In genomic region chr12:107586256-107586970, GRCh38 we compare ENCODE assay signal across 21 cellular contexts.
DNase-seq lines count a peak whose midpoint lies in the region; ATAC-seq, FAIRE-seq and TF ChIP-seq lines count a peak whose summit lies in the region.
"Had no signal": no experiment of that assay in that cellular context is flagged by ENCODE, and none has a peak within 500 bp of the region (broad histone marks: within the 10 kb centered on the region; RNA-seq: fewer than 3 reads in every experiment).

No MANE protein-coding gene starts in this region.

- H2BK120ac ChIP-seq in H1 (replicated peaks; ENCODE audit: low read depth, low read length), result no peak overlapping the region

- no peak overlapping the region for H3K56ac ChIP-seq in H1 (replicated peaks; ENCODE audit: insufficient read length, low read depth, low read length)

- H3K79me2 ChIP-seq in GM23338 (replicated peaks; ENCODE audit: insufficient read depth) (no peaks in the 10 kb centered on the region), H1 (ENCODE audit: control insufficient read depth in 1 of 2, insufficient read depth in 2 of 2, low read length in 2 of 2) (no peaks in the 10 kb centered on the region), neural progenitor cell (ENCODE audit: low read depth) (no peaks in the 10 kb centered on the region)

- H3K79me1 ChIP-seq in H1 (ENCODE audit: low read depth, low read length), result no peaks in the 10 kb centered on the region

- H2BK20ac ChIP-seq in H1 (ENCODE audit: low read length), result peak overlapping the region; percentile 93; the same call in 1 of the 2 replicates

- no peak overlapping the region for H3K4me2 ChIP-seq in GM23338
- no peak overlapping the region for H3K4me2 ChIP-seq in H1 (ENCODE audit: insufficient read depth in 1 of 2, low read depth in 2 of 2, low read length in 2 of 2)
- no peak overlapping the region for H3K4me2 ChIP-seq in neural progenitor cell
- H3K4me2 ChIP-seq: A549 had no signal

- 0 out of 2 replicates have a peak overlapping the region, but pooled peaks have one; percentile 16 for H2AK5ac ChIP-seq in H1 (ENCODE audit: low read depth, low read length)

- H3K9me2 ChIP-seq in GM23338 (ENCODE audit: insufficient read depth), result peaks cover 2% of the 10 kb centered on the region; the same call in 1 of the 2 replicates

- no peak overlapping the region for H2BK5ac ChIP-seq in H1 (ENCODE audit: low read depth, low read length)

- TF ChIP-seq CTCF in GM23338 (conservative IDR thresholded peaks at IDR 0.05; ENCODE audit: low read depth in 2 of 2) (no peak), H1 (IDR thresholded peaks at IDR 0.05; ENCODE audit: control extremely low read depth in 1 of 3, insufficient read depth in 1 of 3, low read depth in 1 of 3, low read length in 3 of 3) (no peak), neural progenitor cell (IDR thresholded peaks at IDR 0.05) (no peak), Peyer's patch (IDR thresholded peaks at IDR 0.05) (no peak), GM20000 (IDR thresholded peaks at IDR 0.05; ENCODE audit: extremely low read depth, missing control alignments) (no peak), lower leg skin (IDR thresholded peaks at IDR 0.05) (no peak)

- H4K20me1 ChIP-seq in GM23338 (replicated peaks; ENCODE audit: insufficient read depth), result no peaks in the 10 kb centered on the region
- H4K20me1 ChIP-seq in H1 (replicated peaks in 1 of 2; ENCODE audit: control insufficient read depth in 1 of 2, insufficient read depth in 2 of 2, low read length in 2 of 2), result no peaks in the 10 kb centered on the region
- no peaks in the 10 kb centered on the region for H4K20me1 ChIP-seq in neural progenitor cell (ENCODE audit: low read depth)

- no peak overlapping the region for H3K23ac ChIP-seq in H1 (ENCODE audit: insufficient read length)

- H3K9ac ChIP-seq in H1 (replicated peaks in 1 of 4; ENCODE audit: extremely low read depth in 1 of 4, low read depth in 3 of 4, low read length in 3 of 4) (no peak overlapping the region), neural progenitor cell (no peak overlapping the region)

- H3K27me3 Mint-ChIP-seq in GM23338 (ENCODE audit: insufficient read depth, low read depth, poor library complexity), result peaks cover 17% of the 10 kb centered on the region
- peaks cover 13% of the 10 kb centered on the region for H3K27me3 Mint-ChIP-seq in neural progenitor cell (ENCODE audit: insufficient read depth, low read depth)
- H3K27me3 Mint-ChIP-seq: CD4-positive, alpha-beta T cell had no signal

- peaks cover 4% of the 10 kb centered on the region; the same call in 1 of the 3 replicates for H3K36me3 Mint-ChIP-seq in GM23338 (ENCODE audit: low read depth)
- H3K36me3 Mint-ChIP-seq in neural progenitor cell, result no peaks in the 10 kb centered on the region

- WGBS in H1 (ENCODE audit: extremely low coverage in 1 of 2, insufficient coverage in 1 of 2, insufficient read length in 1 of 2, insufficient replicate concordance in 2 of 2, low coverage in 1 of 2, low lambda C conversion rate in 2 of 2, missing lambda C conversion rate in 1 of 2), 2 experiments, result 80% methylated on average over 12 of the region's 12 CpGs; no CpG with 5 or more reads in 1 of the 2 experiments
- 92% methylated on average over 12 of the region's 12 CpGs for WGBS in lower leg skin, 2 donors

- peak; percentile 48; the same call in 2 of the 3 replicates for ATAC-seq in GM23338
- ATAC-seq: A549 had no signal

- H3K4me1 ChIP-seq in GM23338 (ENCODE audit: insufficient read depth), result peaks cover 26% of the 10 kb centered on the region
- peaks cover 8 to 21% (median 12%) of the 10 kb centered on the region in 4 experiments for H3K4me1 ChIP-seq in H1 (replicated peaks in 1 of 4; ENCODE audit: control insufficient read depth in 3 of 4, insufficient read depth in 4 of 4, low read length in 3 of 4)
- no peaks in the 10 kb centered on the region for H3K4me1 ChIP-seq in neural progenitor cell
- no peaks in the 10 kb centered on the region for H3K4me1 ChIP-seq in Peyer's patch
- H3K4me1 ChIP-seq: A549, Caco-2 had no signal

- H3K36me3 ChIP-seq in GM23338 (ENCODE audit: insufficient read depth), result no peaks in the 10 kb centered on the region
- no peaks in the 10 kb centered on the region for H3K36me3 ChIP-seq in H1 (ENCODE audit: control insufficient read depth in 2 of 4, insufficient read depth in 4 of 4, low read length in 3 of 4)
- H3K36me3 ChIP-seq in neural progenitor cell, result no peaks in the 10 kb centered on the region
- H3K36me3 ChIP-seq in Peyer's patch, result no peaks in the 10 kb centered on the region

- H3K4me3 Mint-ChIP-seq in GM23338 (no peak overlapping the region), neural progenitor cell (no peak overlapping the region)
- H3K4me3 Mint-ChIP-seq: CD4-positive, alpha-beta T cell had no signal

- no peak overlapping the region; the same call in 1 of the 2 replicates for H3K18ac ChIP-seq in H1 (ENCODE audit: extremely low read depth, low read length)

- peaks cover 33% of the 10 kb centered on the region for H3K4me1 Mint-ChIP-seq in GM23338
- peaks cover 49% of the 10 kb centered on the region for H3K4me1 Mint-ChIP-seq in neural progenitor cell

- no peak overlapping the region for H2BK15ac ChIP-seq in H1 (ENCODE audit: low read length)

- TF ChIP-seq RAD21 in H1 (IDR thresholded peaks at IDR 0.05 in 1 of 2, conservative IDR thresholded peaks at IDR 0.05 in 1 of 2; ENCODE audit: low read depth in 2 of 2, low read length in 2 of 2), result no peak

- TF ChIP-seq POLR2A in H1 (IDR thresholded peaks at IDR 0.05; ENCODE audit: control extremely low read depth in 1 of 2, low read depth in 2 of 2, low read length in 2 of 2) (no peak), Peyer's patch (IDR thresholded peaks at IDR 0.05) (no peak), lower leg skin (IDR thresholded peaks at IDR 0.05) (no peak)

- H3K9me3 Mint-ChIP-seq in GM23338 (peaks cover 12% of the 10 kb centered on the region), neural progenitor cell (peaks cover 8% of the 10 kb centered on the region)

- peak overlapping the region; percentile 71 for H4K8ac ChIP-seq in H1 (ENCODE audit: extremely low read depth, insufficient read depth, low read length)

- H3F3A ChIP-seq in GM23338 (replicated peaks; ENCODE audit: low read depth) (0 out of 2 replicates have a peak, but pooled peaks cover 3% of the 10 kb centered on the region), neural progenitor cell (ENCODE audit: low read depth) (no peaks in the 10 kb centered on the region)

- no peak for TF ChIP-seq EP300 in H1 (IDR thresholded peaks at IDR 0.05; ENCODE audit: borderline replicate concordance in 1 of 2, low read depth in 2 of 2, low read length in 2 of 2)

- H2BK12ac ChIP-seq in H1 (ENCODE audit: low read depth, low read length), result 0 out of 2 replicates have a peak overlapping the region, but pooled peaks have one; percentile 33

- no peak for DNase-seq in GM23338 (ENCODE audit: low spot score)
- DNase-seq in H1 (ENCODE audit: low read depth in 1 of 2, low spot score in 2 of 2), result no peak
- DNase-seq in iPS-NIHi7 (ENCODE audit: extremely low spot score), result peak; percentile 14
- DNase-seq in neural progenitor cell (ENCODE audit: low spot score), result no peak
- no peak for DNase-seq in Peyer's patch
- no peak for DNase-seq in NCI-H2029 treated with DMSO at 0.1 percent for 48 hours (lab: John Stamatoyannopoulos, UW)
- DNase-seq in GM20000 (ENCODE audit: low spot score), result no peak
- no peak for DNase-seq in lower leg skin (ENCODE audit: low spot score in 2 of 2)
- DNase-seq: AML-193; Caco-2; CD4-positive, alpha-beta T cell; DMS79; GDM1; HCEC 1CT had no signal

- no peak overlapping the region for H3K4ac ChIP-seq in H1 (replicated peaks; ENCODE audit: insufficient read length, low read depth, low read length)

- peak overlapping the region; percentile 25 for H4K91ac ChIP-seq in H1 (replicated peaks; ENCODE audit: insufficient read length, low read length)

- H2AFZ ChIP-seq in GM23338 (no peak overlapping the region), H1 (ENCODE audit: low read length) (no peak overlapping the region), neural progenitor cell (replicated peaks) (no peak overlapping the region)

- FAIRE-seq in H1 (lab: Jason Lieb, UNC), result no peak
- FAIRE-seq: A549, D721Med, GM12892, GM18507 had no signal

- 0 out of 4 replicates have a peak, but pooled peaks cover 3% of the 10 kb centered on the region in 2 experiments for H3K9me3 ChIP-seq in H1 (ENCODE audit: insufficient read depth in 2 of 2, low read depth in 1 of 2, low read length in 1 of 2)
- no peaks in the 10 kb centered on the region for H3K9me3 ChIP-seq in neural progenitor cell (ENCODE audit: low read depth)
- H3K9me3 ChIP-seq in Peyer's patch, result peaks cover 0 to 6% (median 0%) of the 10 kb centered on the region in 4 donors
- H3K9me3 ChIP-seq: Caco-2 had no signal

- H3K14ac ChIP-seq in H1 (ENCODE audit: insufficient read length), result no peak overlapping the region

- H3K4me3 ChIP-seq in GM23338 (no peak overlapping the region), H1 (ENCODE audit: extremely low read depth in 1 of 4, insufficient read depth in 2 of 4, low read depth in 3 of 4, low read length in 4 of 4) (no peak overlapping the region), neural progenitor cell (no peak overlapping the region), Peyer's patch (no peak overlapping the region), lower leg skin (ENCODE audit: low read depth, poor library complexity, severe bottlenecking) (no peak overlapping the region)
- H3K4me3 ChIP-seq: A549 had no signal

- POLR2A ChIA-PET in H1 (lab: Charles Lee; ENCODE audit: partially characterized antibody), result no interaction called here

- H3K27ac Mint-ChIP-seq in GM23338 (no peak overlapping the region), neural progenitor cell (peak overlapping the region; percentile 38)
- H3K27ac Mint-ChIP-seq: CD4-positive, alpha-beta T cell had no signal

- H3K27me3 ChIP-seq in GM23338 (ENCODE audit: insufficient read depth) (peaks cover 10% of the 10 kb centered on the region), H1 (replicated peaks in 1 of 4; ENCODE audit: control insufficient read depth in 3 of 4, extremely low read depth in 1 of 4, insufficient read depth in 3 of 4, low read length in 3 of 4) (peaks cover 0 to 12% (median 9%) of the 10 kb centered on the region in 4 experiments; a peak in 5 of 7 replicates), neural progenitor cell (peaks cover 12% of the 10 kb centered on the region), Peyer's patch (no peaks in the 10 kb centered on the region)

- CTCF ChIA-PET in H1 (lab: Charles Lee; ENCODE audit: partially characterized antibody), result interaction anchor here (3.2 kb wide), 1 partner anchor 20 kb away, joined by 25 read pairs; no protein-coding TSS in a partner anchor

- intact Hi-C loops in lower leg skin (cut with DNase I; ENCODE audit: low total_unique reads), result no loop called here

- H4K5ac ChIP-seq in H1 (ENCODE audit: insufficient read length, low read depth, low read length), result no peak overlapping the region

- H3K23me2 ChIP-seq in H1 (ENCODE audit: low read depth, low read length), result peaks cover under 1% of the 10 kb centered on the region; the same call in 1 of the 2 replicates

- H3K27ac ChIP-seq in GM23338 (ENCODE audit: low read depth) (no peak overlapping the region), H1 (ENCODE audit: low read depth, low read length) (no peak overlapping the region), neural progenitor cell (no peak overlapping the region), Peyer's patch (no peak overlapping the region)
- H3K27ac ChIP-seq: 22Rv1, A549, C4-2B, HL-60 had no signal

TF ChIP-seq in GM23338, 12 proteins besides CTCF, POLR2A, EP300 and RAD21 (continues in another document):
- no peak for TF ChIP-seq CREB1 (CRISPR knock-in tag; IDR thresholded peaks at IDR 0.05; ENCODE audit: low read depth)
